1 cellular context compared by ENCODE assay signal in the genomic region with DNA sequence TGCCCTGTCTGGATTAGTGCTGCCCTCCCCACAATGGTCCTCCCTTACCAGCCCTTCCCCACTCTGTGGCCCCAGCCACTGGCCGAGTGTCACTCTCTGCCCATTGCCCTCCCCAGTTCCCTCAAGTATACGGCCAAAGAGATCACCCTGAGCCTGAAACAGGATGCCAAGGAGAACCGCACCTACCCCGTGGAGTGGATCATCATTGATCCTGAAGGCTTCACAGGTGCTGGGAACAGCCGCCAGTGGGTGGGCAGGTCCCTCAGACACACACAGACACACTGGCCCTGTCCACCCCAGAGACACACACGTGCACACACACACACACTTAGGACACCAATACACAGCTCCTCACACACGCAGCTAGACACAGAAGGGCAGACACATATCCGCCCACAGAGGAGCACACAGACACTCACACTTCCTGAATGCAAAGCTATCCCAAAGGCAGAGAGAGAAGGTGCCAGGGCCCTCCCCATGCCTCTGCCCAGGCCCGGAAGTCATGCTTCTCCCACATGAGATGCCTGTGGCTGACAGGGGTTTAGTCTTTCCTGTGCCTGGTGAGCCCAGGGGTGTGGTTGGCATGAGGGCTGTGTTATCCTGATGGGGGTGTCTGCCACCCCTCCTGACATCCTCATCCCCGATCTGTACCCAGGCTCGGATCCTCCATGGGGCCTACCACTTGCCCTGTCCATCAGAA.
TF ChIP-seq lines count a peak whose summit lies in the region.

No MANE protein-coding gene starts in this region.

TF ChIP-seq in HepG2, 621 proteins besides CTCF, POLR2A, EP300 and RAD21:
- TF ChIP-seq ZNF501 (CRISPR knock-in tag; IDR thresholded peaks at IDR 0.05) (no peak), NFE2L2 (IDR thresholded peaks at IDR 0.05; ENCODE audit: low read length) (no peak), AHR (CRISPR knock-in tag; IDR thresholded peaks at IDR 0.05) (no peak), SRY (CRISPR knock-in tag; IDR thresholded peaks at IDR 0.05) (no peak), SYNCRIP (IDR thresholded peaks at IDR 0.05; ENCODE audit: insufficient read depth, low read depth, low read length) (no peak), ZNF496 (CRISPR knock-in tag; IDR thresholded peaks at IDR 0.05; ENCODE audit: insufficient replicate concordance) (no peak), ZNF607 (CRISPR knock-in tag; IDR thresholded peaks at IDR 0.05; ENCODE audit: borderline replicate concordance) (no peak), KAT2B (IDR thresholded peaks at IDR 0.05; ENCODE audit: borderline replicate concordance, low read depth, low read length) (no peak), TAF1 (CRISPR knock-in tag; IDR thresholded peaks at IDR 0.05) (no peak), ZNF572 (CRISPR knock-in tag; IDR thresholded peaks at IDR 0.05) (no peak), ZNF510 (CRISPR knock-in tag; IDR thresholded peaks at IDR 0.05; ENCODE audit: low read depth) (no peak), ZBTB21 (CRISPR knock-in tag; IDR thresholded peaks at IDR 0.05) (no peak)
- TF ChIP-seq, protein P1, sequence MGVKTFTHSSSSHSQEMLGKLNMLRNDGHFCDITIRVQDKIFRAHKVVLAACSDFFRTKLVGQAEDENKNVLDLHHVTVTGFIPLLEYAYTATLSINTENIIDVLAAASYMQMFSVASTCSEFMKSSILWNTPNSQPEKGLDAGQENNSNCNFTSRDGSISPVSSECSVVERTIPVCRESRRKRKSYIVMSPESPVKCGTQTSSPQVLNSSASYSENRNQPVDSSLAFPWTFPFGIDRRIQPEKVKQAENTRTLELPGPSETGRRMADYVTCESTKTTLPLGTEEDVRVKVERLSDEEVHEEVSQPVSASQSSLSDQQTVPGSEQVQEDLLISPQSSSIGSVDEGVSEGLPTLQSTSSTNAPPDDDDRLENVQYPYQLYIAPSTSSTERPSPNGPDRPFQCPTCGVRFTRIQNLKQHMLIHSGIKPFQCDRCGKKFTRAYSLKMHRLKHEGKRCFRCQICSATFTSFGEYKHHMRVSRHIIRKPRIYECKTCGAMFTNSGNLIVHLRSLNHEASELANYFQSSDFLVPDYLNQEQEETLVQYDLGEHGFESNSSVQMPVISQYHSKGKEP (CRISPR knock-in tag; IDR thresholded peaks at IDR 0.05): no peak
